ENCODE assay signal across 8 cellular contexts in genomic region chr9:3525836-3526165, GRCh38. TPM values are rescaled to one million over a fixed set of nuclear protein-coding genes. Genes with fewer than 3 reads are reported as not detected.
DNase-seq lines count a peak whose midpoint lies in the region; ATAC-seq lines count a peak whose summit lies in the region.

Gene RFX3 (minus strand): TSS chr9:3526001. CDS start chr9:3395588, 130,413 bp downstream.

- peak; percentile 91 to 95 (median 95) for DNase-seq in CD4-positive, alpha-beta memory T cell
- DNase-seq in HT-29 (ENCODE audit: low spot score): peak; percentile 88
- peak; percentile 64 for DNase-seq in NK-92 (lab: John Stamatoyannopoulos, UW; ENCODE audit: unreplicated experiment)
- DNase-seq in effector memory CD4-positive, alpha-beta T cell: peak; percentile 88 to 91 (median 89)
- DNase-seq in memory B cell (ENCODE audit: low spot score in 2 of 2): peak in 1 of 2 donors; percentile 88
- peak; percentile 83 for DNase-seq in stimulated activated CD8-positive, alpha-beta memory T cell treated with anti-CD3 and anti-CD28 coated beads, Interleukin-12 subunit alpha, Interleukin-12 subunit beta, amount 100 ng/mL, for 24 hours (ENCODE audit: extremely low read depth)

- peak within 1 kb of the TSS; percentile 100 for H3K27ac ChIP-seq in CD4-positive, alpha-beta memory T cell (ENCODE audit: low read depth, low read length)
- peak within 1 kb of the TSS; percentile 100 for H3K27ac ChIP-seq in effector memory CD4-positive, alpha-beta T cell (ENCODE audit: insufficient read depth, low read length, poor library complexity, severe bottlenecking)

- no peaks in the 10 kb centered on the region for H3K9me3 ChIP-seq in CD4-positive, alpha-beta memory T cell (ENCODE audit: control insufficient read depth in 1 of 2, low read length in 2 of 2)
- H3K9me3 ChIP-seq in effector memory CD4-positive, alpha-beta T cell (ENCODE audit: control insufficient read depth, low read length): no peaks in the 10 kb centered on the region

- H3K27me3 ChIP-seq in CD4-positive, alpha-beta memory T cell (ENCODE audit: insufficient read depth, low read length): no peaks in the 10 kb centered on the region
- H3K27me3 ChIP-seq in effector memory CD4-positive, alpha-beta T cell (replicated peaks; ENCODE audit: control insufficient read depth, insufficient read depth, low read length, poor library complexity, severe bottlenecking): no peaks in the 10 kb centered on the region

- CTCF ChIA-PET in CD4-positive, alpha-beta memory T cell (lab: Charles Lee; ENCODE audit: partially characterized antibody): no interaction called here
- CTCF ChIA-PET in activated CD8-positive, alpha-beta memory T cell treated with anti-CD3 and anti-CD28 coated beads for 36 hours (lab: Charles Lee): no interaction called here

- H3K27ac Mint-ChIP-seq in CD4-positive, alpha-beta memory T cell: peak within 1 kb of the TSS; percentile 95 to 100 (median 98)
- peak within 1 kb of the TSS; percentile 99 for H3K27ac Mint-ChIP-seq in memory B cell

- peaks cover 41 to 76% (median 54%) of the 10 kb centered on the region in 4 donors for H3K4me1 Mint-ChIP-seq in CD4-positive, alpha-beta memory T cell
- peaks cover 28% of the 10 kb centered on the region for H3K4me1 Mint-ChIP-seq in memory B cell

- H3K9me3 Mint-ChIP-seq in CD4-positive, alpha-beta memory T cell: peaks cover 0 to 17% (median 0%) of the 10 kb centered on the region in 8 donors
- no peaks in the 10 kb centered on the region for H3K9me3 Mint-ChIP-seq in memory B cell

- ATAC-seq in GM21367 (IDR thresholded peaks at IDR 0.05; ENCODE audit: unreplicated experiment) (peak; percentile 40), memory B cell (ENCODE audit: low read depth) (peak; percentile 61)

- H3K36me3 ChIP-seq in CD4-positive, alpha-beta memory T cell (ENCODE audit: insufficient read depth, low read length): no peaks in the 10 kb centered on the region
- H3K36me3 ChIP-seq in effector memory CD4-positive, alpha-beta T cell (ENCODE audit: control insufficient read depth, insufficient read depth, low read length): no peaks in the 10 kb centered on the region

- H3K36me3 Mint-ChIP-seq in CD4-positive, alpha-beta memory T cell: peaks cover 8 to 31% of the 10 kb centered on the region in 2 donors
- H3K36me3 Mint-ChIP-seq in memory B cell: peaks cover 2% of the 10 kb centered on the region

- intact Hi-C loops in CD4-positive, alpha-beta memory T cell (cut with micrococcal nuclease): loop anchor here (1.0 to 10.0 kb wide), 13 partner anchors 15 to 1926 kb away; partner anchors contain the start of genes AK3, CD274, CDC37L1 and JAK2

- peaks cover 65% of the 10 kb centered on the region for H3K4me1 ChIP-seq in CD4-positive, alpha-beta memory T cell (ENCODE audit: insufficient read depth, low read length)
- peaks cover 21% of the 10 kb centered on the region for H3K4me1 ChIP-seq in effector memory CD4-positive, alpha-beta T cell (ENCODE audit: control insufficient read depth, insufficient read depth, low read length, poor library complexity, severe bottlenecking)

- POLR2A ChIA-PET in CD4-positive, alpha-beta memory T cell (lab: Charles Lee; ENCODE audit: partially characterized antibody): interaction anchor here (0.9 to 7.8 kb wide), 29 partner anchors 8 to 1924 kb away, joined by 3 to 249 read pairs (median 10); partner anchors contain the start of genes AK3, CD274, CDC37L1 and PLGRKT
- POLR2A ChIA-PET in activated CD8-positive, alpha-beta memory T cell treated with anti-CD3 and anti-CD28 coated beads for 36 hours (lab: Charles Lee): interaction anchor here (0.9 to 2.5 kb wide), 2 partner anchors 49 to 682 kb away, joined by 5 to 15 read pairs; partner anchors contain the start of gene PUM3

- peak within 1 kb of the TSS; percentile 89 to 97 (median 94) for H3K4me3 Mint-ChIP-seq in CD4-positive, alpha-beta memory T cell
- peak within 1 kb of the TSS; percentile 96 for H3K4me3 Mint-ChIP-seq in memory B cell

- peaks cover 1 to 7% of the 10 kb centered on the region in 2 donors for H3K27me3 Mint-ChIP-seq in CD4-positive, alpha-beta memory T cell
- H3K27me3 Mint-ChIP-seq in memory B cell: no peaks in the 10 kb centered on the region

- H3K4me3 ChIP-seq in CD4-positive, alpha-beta memory T cell (ENCODE audit: low read length in 2 of 2): peak within 1 kb of the TSS; percentile 70 to 93
- H3K4me3 ChIP-seq in effector memory CD4-positive, alpha-beta T cell (ENCODE audit: insufficient read depth, low read depth, low read length, poor library complexity, severe bottlenecking): peak within 1 kb of the TSS; percentile 83

RNA-seq across cellular contexts. Expression of gene RFX3, which starts in this region (rescaled TPM):
- total RNA-seq in CD4-positive, alpha-beta memory T cell: 10 to 100 TPM; 25.9 to 30.8 TPM
- polyA plus RNA-seq in CD4-positive, alpha-beta memory T cell: 1 to 10 TPM; 3.0 to 7.0 TPM
- total RNA-seq in HT-29 (2014; rRNA removed; shearing (Covaris generic)): 3.4 and 4.6 TPM in 2 replicates
- total RNA-seq in activated CD8-positive, alpha-beta memory T cell treated with anti-CD3 and anti-CD28 coated beads for 36 hours: 10 to 100 TPM; 12.4 to 13.2 TPM
